Comparison of ENCODE assay signal across 8 cellular contexts in genomic region chr17:64129515-64129764, GRCh38. TPM values are rescaled to one million over a fixed set of nuclear protein-coding genes. Genes with fewer than 3 reads are reported as not detected.
DNase-seq lines count a peak whose midpoint lies in the region; ATAC-seq, FAIRE-seq and TF ChIP-seq lines count a peak whose summit lies in the region.

No MANE protein-coding gene starts in this region.

- FAIRE-seq in HepG2 (lab: Jason Lieb, UNC): no peak
- FAIRE-seq in D721Med (lab: Jason Lieb, UNC): no peak

- no peak for TF ChIP-seq RAD21 in HepG2 (CRISPR knock-in tag; IDR thresholded peaks at IDR 0.05)

- peaks cover 14% of the 10 kb centered on the region for H3K4me1 ChIP-seq in A673 (ENCODE audit: insufficient read depth, low read length, poor library complexity, severe bottlenecking)
- peaks cover 79% of the 10 kb centered on the region for H3K4me1 ChIP-seq in HepG2 (ENCODE audit: insufficient read depth, low read length)
- peaks cover 16 to 45% (median 35%) of the 10 kb centered on the region in 4 donors for H3K4me1 ChIP-seq in upper lobe of left lung

- CTCF ChIA-PET in A673 (lab: Charles Lee): interaction anchor here (0.6 kb wide), 1 partner anchor 26 kb away, joined by 8 read pairs; no protein-coding TSS in a partner anchor
- CTCF ChIA-PET in HEK293T (lab: Yijun Ruan, JAX): interaction anchor here (0.6 to 3.7 kb wide), 5 partner anchors 17 to 104 kb away, joined by 3 to 23 read pairs (median 3); no protein-coding TSS in a partner anchor
- CTCF ChIA-PET in HepG2 (lab: Yijun Ruan, JAX; ENCODE audit: low intra/inter-chr PET ratio, low total read pairs): no interaction called here

- POLR2A ChIA-PET in A673 (lab: Charles Lee; ENCODE audit: low non-redundant PET) (interaction anchor here (0.5 kb wide), 1 partner anchor 17 kb away, joined by 4 read pairs; no protein-coding TSS in a partner anchor), HEK293T (lab: Yijun Ruan, JAX) (interaction anchor here (0.6 to 3.7 kb wide), 5 partner anchors 16 to 66 kb away, joined by 3 to 36 read pairs (median 12); no protein-coding TSS in a partner anchor), HepG2 (lab: Yijun Ruan, JAX) (interaction anchor here (0.7 to 10.7 kb wide), 8 partner anchors 9 to 88 kb away, joined by 3 to 138 read pairs (median 17); no protein-coding TSS in a partner anchor)

- H2AFZ ChIP-seq in HepG2 (ENCODE audit: low read length): no peak overlapping the region

- WGBS in HepG2 (ENCODE audit: low lambda C conversion rate): 0% methylated on average over 8 of the region's 31 CpGs
- WGBS in upper lobe of left lung, 2 donors: 0% methylated on average over 1 to 6 of the region's 31 CpGs

- H3K27ac Mint-ChIP-seq in activated naive CD8-positive, alpha-beta T cell treated with anti-CD3 and anti-CD28 coated beads, Interleukin-2, amount 50 U/mL, for 24 hours: no peak overlapping the region

- peaks cover 16% of the 10 kb centered on the region; the same call in 1 of the 2 replicates for H4K20me1 ChIP-seq in HepG2 (ENCODE audit: insufficient read depth, low read length)

- TF ChIP-seq EP300 in HepG2 (IDR thresholded peaks at IDR 0.05; ENCODE audit: low read depth in 2 of 2, low read length in 2 of 2) (no peak), HepG2 (CRISPR knock-in tag; IDR thresholded peaks at IDR 0.05; ENCODE audit: borderline replicate concordance) (no peak), upper lobe of left lung (IDR thresholded peaks at IDR 0.05) (no peak)

- H3K36me3 ChIP-seq in A673 (ENCODE audit: insufficient read depth, low read length, poor library complexity, severe bottlenecking) (no peaks in the 10 kb centered on the region), HepG2 (replicated peaks in 1 of 2; ENCODE audit: control insufficient read depth in 1 of 2, insufficient read depth in 2 of 2, low read length in 2 of 2) (no peaks in the 10 kb centered on the region), upper lobe of left lung (no peaks in the 10 kb centered on the region)

- peaks cover 41% of the 10 kb centered on the region for H3K79me2 ChIP-seq in HepG2 (ENCODE audit: insufficient read depth, low read length)

- peaks cover 64% of the 10 kb centered on the region for H3K4me1 Mint-ChIP-seq in activated naive CD8-positive, alpha-beta T cell treated with anti-CD3 and anti-CD28 coated beads, Interleukin-2, amount 50 U/mL, for 24 hours

- no TSS peak for BruUV-seq in A673 (replicated peaks; lab: Mats Ljungman, UMichigan)
- BruUV-seq in HepG2 (replicated peaks; lab: Mats Ljungman, UMichigan): no TSS peak

- TF ChIP-seq CTCF in A673 (conservative IDR thresholded peaks at IDR 0.05; ENCODE audit: low read depth, low read length) (no peak), HepG2 (CRISPR knock-in tag; IDR thresholded peaks at IDR 0.05) (no peak), upper lobe of left lung (IDR thresholded peaks at IDR 0.05) (no peak), D721Med (IDR thresholded peaks at IDR 0.05; ENCODE audit: insufficient read depth, missing control alignments) (no peak)

- H3K4me2 ChIP-seq in HepG2 (ENCODE audit: low read depth, low read length): peak overlapping the region; percentile 92

- H3K27ac ChIP-seq in A673 (ENCODE audit: low read depth, low read length, poor library complexity, severe bottlenecking): peak overlapping the region; percentile 70
- H3K27ac ChIP-seq in HepG2 (ENCODE audit: extremely low read length, insufficient read depth, low read length): peak overlapping the region; percentile 81
- H3K27ac ChIP-seq in upper lobe of left lung: peak overlapping the region; percentile 96 to 100 (median 96)

- H3K9me3 ChIP-seq in A673 (ENCODE audit: low read depth, low read length, poor library complexity, severe bottlenecking) (no peaks in the 10 kb centered on the region), HepG2 (ENCODE audit: low read length) (no peaks in the 10 kb centered on the region), upper lobe of left lung (no peaks in the 10 kb centered on the region)

- in situ Hi-C loops in HepG2 (cut with HindIII; ENCODE audit: extremely low pct_ligation_motif_present, low pct_unique_long_range_greater_than_20kb): no loop called here

- peak overlapping the region; percentile 91 for H3K4me3 ChIP-seq in A673 (ENCODE audit: low read depth, low read length, poor library complexity, severe bottlenecking)
- peak overlapping the region; percentile 79 to 96 (median 89) for H3K4me3 ChIP-seq in HepG2 (replicated peaks in 1 of 3; ENCODE audit: insufficient read depth in 1 of 3, low read depth in 2 of 3, low read length in 3 of 3)
- peak overlapping the region; percentile 77 to 93 (median 84) for H3K4me3 ChIP-seq in upper lobe of left lung

- H3K4me3 Mint-ChIP-seq in activated naive CD8-positive, alpha-beta T cell treated with anti-CD3 and anti-CD28 coated beads, Interleukin-2, amount 50 U/mL, for 24 hours: peak overlapping the region; percentile 88

- ATAC-seq in activated naive CD8-positive, alpha-beta T cell treated with anti-CD3 and anti-CD28 coated beads, Interleukin-2, amount 50 U/mL, for 24 hours: peak; percentile 8
- ATAC-seq in HepG2 (no peak; the same call in 1 of the 3 replicates), upper lobe of left lung (ENCODE audit: low FRiP score in 2 of 2) (no peak), GM21717 (IDR thresholded peaks at IDR 0.05; ENCODE audit: unreplicated experiment) (no peak)

- peaks cover 13% of the 10 kb centered on the region for H3K36me3 Mint-ChIP-seq in activated naive CD8-positive, alpha-beta T cell treated with anti-CD3 and anti-CD28 coated beads, Interleukin-2, amount 50 U/mL, for 24 hours (ENCODE audit: low read depth)

- no peaks in the 10 kb centered on the region for H3K27me3 Mint-ChIP-seq in activated naive CD8-positive, alpha-beta T cell treated with anti-CD3 and anti-CD28 coated beads, Interleukin-2, amount 50 U/mL, for 24 hours

- DNase-seq in A673 (ENCODE audit: low spot score): no peak
- DNase-seq in HEK293T (ENCODE audit: extremely low spot score): peak; percentile 56
- DNase-seq in activated naive CD8-positive, alpha-beta T cell treated with anti-CD3 and anti-CD28 coated beads, Interleukin-2, amount 50 U/mL, for 24 hours: peak; percentile 26
- no peak for DNase-seq in HepG2 (ENCODE audit: low spot score)
- no peak for DNase-seq in upper lobe of left lung
- DNase-seq in D721Med (ENCODE audit: insufficient read length, low spot score): no peak
- DNase-seq in NCI-H1436 treated with DMSO at 0.1 percent for 48 hours (lab: John Stamatoyannopoulos, UW): no peak

- TF ChIP-seq POLR2A in HepG2 (IDR thresholded peaks at IDR 0.05; ENCODE audit: insufficient read depth in 1 of 2, low read depth in 2 of 2, low read length in 2 of 2) (no peak), upper lobe of left lung (IDR thresholded peaks at IDR 0.05) (no peak)

- H3K27me3 ChIP-seq in A673 (replicated peaks; ENCODE audit: insufficient read depth, low read depth, low read length, poor library complexity) (no peaks in the 10 kb centered on the region), HepG2 (ENCODE audit: control insufficient read depth in 1 of 2, insufficient read depth in 2 of 2, low read length in 2 of 2) (no peaks in the 10 kb centered on the region; a peak in 1 of 5 replicates), upper lobe of left lung (no peaks in the 10 kb centered on the region)

- intact Hi-C loops in A673 (cut with micrococcal nuclease; ENCODE audit: unreplicated experiment): no loop called here
- intact Hi-C loops in HepG2 (cut with micrococcal nuclease; ENCODE audit: unreplicated experiment): loop anchor here (1.0 kb wide), 1 partner anchor 47 kb away; no protein-coding TSS in a partner anchor

- peak overlapping the region; percentile 89 for H3K9ac ChIP-seq in HepG2 (ENCODE audit: insufficient read depth, low read depth, low read length)

- no peaks in the 10 kb centered on the region for H3K9me3 Mint-ChIP-seq in activated naive CD8-positive, alpha-beta T cell treated with anti-CD3 and anti-CD28 coated beads, Interleukin-2, amount 50 U/mL, for 24 hours

TF ChIP-seq in HEK293T, 16 proteins besides CTCF, POLR2A, EP300 and RAD21 (continues in another document):
- TF ChIP-seq HDGF (IDR thresholded peaks at IDR 0.05; ENCODE audit: borderline replicate concordance) (no peak), ARNT (IDR thresholded peaks at IDR 0.05) (no peak), L3MBTL2 (conservative IDR thresholded peaks at IDR 0.05) (no peak)

RNA-seq across cellular contexts. Expression of gene ERN1, which starts 0.5 kb away (rescaled TPM):
- total RNA-seq in A673 (2021): 6.7 and 8.0 TPM in 2 replicates
- total RNA-seq in HepG2 (2016; rRNA removed; fragmentation: Illumina TruSeq; extraction: Trizol): 4.1 and 6.0 TPM in 2 replicates
- total RNA-seq in HepG2 (2016; cell fraction: cytosol; rRNA removed; fragmentation: Illumina TruSeq; extraction: Trizol; ENCODE audit: low read depth): 3.0 and 3.8 TPM in 2 replicates
- total RNA-seq in HepG2 (2016; cell fraction: insoluble cytoplasmic fraction; rRNA removed; fragmentation: Illumina TruSeq; extraction: Trizol): 3.2 and 7.0 TPM in 2 replicates
- total RNA-seq in HepG2 (2016; cell fraction: membrane; rRNA removed; fragmentation: Illumina TruSeq; extraction: Trizol): 4.2 and 4.8 TPM in 2 replicates
- total RNA-seq in HepG2 (2016; cell fraction: nucleus; rRNA removed; fragmentation: Illumina TruSeq; extraction: Trizol): 10.8 and 12.6 TPM in 2 replicates
- 12.7 and 15.7 TPM in 2 replicates for polyA plus RNA-seq in HepG2 (2011; rRNA removed)
- polyA plus RNA-seq in HepG2 (2011; cell fraction: cytosol; rRNA removed): 9.1 and 10.3 TPM in 2 replicates
- polyA plus RNA-seq in HepG2 (2011; cell fraction: nucleus; rRNA removed): 32.7 and 33.0 TPM in 2 replicates
- 20.8 and 22.2 TPM in 2 replicates for polyA plus RNA-seq in HepG2 (2012)
- 2.9 and 3.1 TPM in 2 replicates for polyA plus RNA-seq in HepG2 (2016; cell fraction: cytosol; fragmentation: Illumina TruSeq; extraction: Trizol; ENCODE audit: low read depth)
- 3.3 and 3.6 TPM in 2 replicates for polyA plus RNA-seq in HepG2 (2016; cell fraction: insoluble cytoplasmic fraction; fragmentation: Illumina TruSeq; extraction: Trizol; ENCODE audit: low read depth)
- polyA plus RNA-seq in HepG2 (2016; cell fraction: membrane; fragmentation: Illumina TruSeq; extraction: Trizol; ENCODE audit: low read depth): 3.4 and 3.6 TPM in 2 replicates
- 11.5 and 12.4 TPM in 2 replicates for polyA plus RNA-seq in HepG2 (2016; cell fraction: nucleus; fragmentation: Illumina TruSeq; extraction: Trizol; ENCODE audit: insufficient read depth, low read depth)
- 10.5 and 30.9 TPM in 2 replicates for polyA minus RNA-seq in HepG2 (2011; rRNA and poly(A)+ RNA removed; ENCODE audit: low replicate concordance)
- 13.3 and 18.1 TPM in 2 replicates for polyA minus RNA-seq in HepG2 (2011; cell fraction: cytosol; rRNA and poly(A)+ RNA removed)
- 48.8 and 61.2 TPM in 2 replicates for polyA minus RNA-seq in HepG2 (2011; cell fraction: nucleus; rRNA and poly(A)+ RNA removed)
- total RNA-seq in upper lobe of left lung: 10 to 100 TPM; 32.8 to 65.0 (median 41.9) TPM

Comparison
In these comparisons a context has a peak if more than half of its experiments do, and no peak if none do; other contexts are left out.
1. DNase-seq: peak in HEK293T (single experiment) and activated naive CD8-positive, alpha-beta T cell treated with anti-CD3 and anti-CD28 coated beads, Interleukin-2, amount 50 U/mL, for 24 hours (single experiment); none in A673 (single experiment), HepG2 (single experiment), upper lobe of left lung (0 of 2), D721Med (single experiment) and NCI-H1436 treated with DMSO at 0.1 percent for 48 hours (single experiment).
2. Peak in every context shown above with its lines, with median percentiles within 50 percentile points of each other: H3K27ac ChIP-seq and H3K4me3 ChIP-seq.